Comparison of ENCODE assay signal across 20 cellular contexts in the genomic region with DNA sequence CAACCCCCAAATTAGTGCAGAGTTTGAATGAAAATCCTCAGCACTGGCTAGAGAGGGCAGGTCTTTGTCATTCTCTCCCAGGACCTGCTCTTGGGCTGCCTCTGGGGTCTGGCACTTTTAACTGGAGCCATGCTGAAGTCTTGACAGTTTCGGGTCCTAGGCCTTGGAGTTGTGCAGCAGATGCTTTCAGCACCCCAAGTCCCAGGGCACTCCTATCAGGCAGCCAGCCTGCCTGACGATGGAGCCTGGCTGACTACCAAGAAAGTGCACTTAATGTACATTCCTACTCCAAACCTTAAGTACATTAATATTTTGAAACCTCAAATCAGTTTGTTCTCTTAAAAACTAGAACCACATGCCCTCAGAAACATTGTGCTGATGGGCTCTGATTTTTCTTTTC.
DNase-seq lines count a peak whose midpoint lies in the region; ATAC-seq and TF ChIP-seq lines count a peak whose summit lies in the region.
"Had no signal": no experiment of that assay in that cellular context is flagged by ENCODE, and none has a peak within 500 bp of the region (broad histone marks: within the 10 kb centered on the region; RNA-seq: fewer than 3 reads in every experiment).

No MANE protein-coding gene starts in this region.

- in situ Hi-C loops in transverse colon (cut with MboI; ENCODE audit: low pct_ligation_motif_present in 1 of 4, low pct_unique_long_range_greater_than_20kb in 1 of 4, low sequenced_read_pairs in 3 of 4) (no loop called here), HAP-1 (cut with MboI; ENCODE audit: low sequenced_read_pairs) (no loop called here)

- no peak overlapping the region for H3K4me3 ChIP-seq in colonic mucosa
- H3K4me3 ChIP-seq in lung: no peak overlapping the region
- no peak overlapping the region for H3K4me3 ChIP-seq in transverse colon
- H3K4me3 ChIP-seq in HAP-1: no peak overlapping the region
- H3K4me3 ChIP-seq: A549; BLaER1 treated with 17β-estradiol and CSF1 and Interleukin-3, amounts not matched to agents 10 nM and 100 nM; GM12878 had no signal

- no peaks in the 10 kb centered on the region for H3K4me1 ChIP-seq in colonic mucosa
- H3K4me1 ChIP-seq in lung (ENCODE audit: control insufficient read depth in 2 of 2, insufficient read depth in 2 of 2, low read length in 2 of 2): peaks cover 0 to 2% of the 10 kb centered on the region in 2 donors
- H3K4me1 ChIP-seq in transverse colon: no peaks in the 10 kb centered on the region
- H3K4me1 ChIP-seq in HAP-1: peaks cover 3% of the 10 kb centered on the region; the same call in 1 of the 2 replicates
- H3K4me1 ChIP-seq: A549; BLaER1 treated with 17β-estradiol and CSF1 and Interleukin-3, amounts not matched to agents 10 nM and 100 nM had no signal

- 51 to 68% methylated on average over 2 of the region's 2 CpGs for WGBS in lung, 2 donors
- 65% methylated on average over 2 of the region's 2 CpGs; no CpG with 5 or more reads in 1 of the 2 donors for WGBS in transverse colon (ENCODE audit: low coverage in 1 of 2), 2 donors

- DNase-seq in colonic mucosa (no peak), islet precursor cell (peak; percentile 22), lung (ENCODE audit: low spot score) (peak; percentile 30), transverse colon (no peak), HAP-1 (ENCODE audit: low spot score in 2 of 2) (no peak), NCI-H128 (lab: John Stamatoyannopoulos, UW; ENCODE audit: unreplicated experiment) (no peak), left colon (no peak), NCI-H2196 (lab: John Stamatoyannopoulos, UW; ENCODE audit: unreplicated experiment) (no peak)
- DNase-seq: AML-193; Caco-2; Calu3; CD4-positive, alpha-beta T cell; CD8-positive, alpha-beta T cell; DMS79 treated with DMSO at 0.1 percent for 48 hours; GDM1 had no signal

- no peaks in the 10 kb centered on the region for H3K27me3 ChIP-seq in colonic mucosa
- no peaks in the 10 kb centered on the region for H3K27me3 ChIP-seq in lung (ENCODE audit: control insufficient read depth, insufficient read depth)
- no peaks in the 10 kb centered on the region for H3K27me3 ChIP-seq in transverse colon
- no peaks in the 10 kb centered on the region for H3K27me3 ChIP-seq in HAP-1 (ENCODE audit: low read depth)
- H3K27me3 ChIP-seq: BLaER1 treated with 17β-estradiol and CSF1 and Interleukin-3, amounts not matched to agents 10 nM and 100 nM had no signal

- H3K9me3 ChIP-seq in colonic mucosa (no peaks in the 10 kb centered on the region), lung (ENCODE audit: control insufficient read depth in 2 of 2, insufficient read depth in 1 of 2, low read length in 1 of 2) (peaks cover 0 to 3% of the 10 kb centered on the region in 2 donors), transverse colon (no peaks in the 10 kb centered on the region), HAP-1 (no peaks in the 10 kb centered on the region)
- H3K9me3 ChIP-seq: A549 had no signal

- TF ChIP-seq EP300 in transverse colon (IDR thresholded peaks at IDR 0.05; ENCODE audit: low read depth): no peak

- no peak overlapping the region for H3K9ac ChIP-seq in colonic mucosa (ENCODE audit: low read depth in 2 of 2, low read length in 2 of 2)
- H3K9ac ChIP-seq: BLaER1 treated with 17β-estradiol and CSF1 and Interleukin-3, amounts not matched to agents 10 nM and 100 nM had no signal

- TF ChIP-seq POLR2A in transverse colon (IDR thresholded peaks at IDR 0.05): no peak

- peak overlapping the region; percentile 24 for H3K27ac ChIP-seq in colonic mucosa
- H3K27ac ChIP-seq in lung (ENCODE audit: low read depth in 1 of 2, low read length in 1 of 2): no peak overlapping the region
- peak overlapping the region; percentile 1 to 38 (median 7) for H3K27ac ChIP-seq in transverse colon
- H3K27ac ChIP-seq: 22Rv1; A549; BLaER1 treated with 17β-estradiol and CSF1 and Interleukin-3, amounts not matched to agents 10 nM and 100 nM; C4-2B had no signal

- no peak for ATAC-seq in lung (ENCODE audit: insufficient read depth, low FRiP score)
- ATAC-seq in left colon: no peak
- ATAC-seq: A549; CD8-positive, alpha-beta T cell; GM12878 had no signal

- H3K36me3 ChIP-seq in colonic mucosa (no peaks in the 10 kb centered on the region), lung (ENCODE audit: control insufficient read depth in 2 of 2, insufficient read depth in 2 of 2, low read length in 2 of 2) (no peaks in the 10 kb centered on the region), transverse colon (no peaks in the 10 kb centered on the region), HAP-1 (replicated peaks) (no peaks in the 10 kb centered on the region)
- H3K36me3 ChIP-seq: BLaER1 treated with 17β-estradiol and CSF1 and Interleukin-3, amounts not matched to agents 10 nM and 100 nM had no signal

- TF ChIP-seq CTCF in colonic mucosa (IDR thresholded peaks at IDR 0.05) (no peak), lung (IDR thresholded peaks at IDR 0.05; ENCODE audit: control extremely low read depth, extremely low read depth) (no peak), transverse colon (IDR thresholded peaks at IDR 0.05) (no peak)

- intact Hi-C loops in colonic mucosa (cut with DNase I) (no loop called here), transverse colon (cut with DNase I; ENCODE audit: low total_unique reads) (no loop called here), left colon (cut with DNase I, micrococcal nuclease) (no loop called here)

Comparison
In these comparisons a context has a peak if more than half of its experiments do, and no peak if none do; other contexts are left out.
1. DNase-seq: peak in islet precursor cell (single experiment) and lung (single experiment); none in colonic mucosa (single experiment), transverse colon (single experiment), HAP-1 (0 of 2), NCI-H128 (single experiment), left colon (0 of 2) and NCI-H2196 (single experiment).
2. H3K27ac ChIP-seq: peak in colonic mucosa (single experiment) and transverse colon (4 of 4); none in lung (0 of 2).